Comparison of ENCODE assay signal across 8 cellular contexts in genomic region chr13:49248433-49249002, GRCh38. TPM values are rescaled to one million over a fixed set of nuclear protein-coding genes. Genes with fewer than 3 reads are reported as not detected.
DNase-seq lines count a peak whose midpoint lies in the region; ATAC-seq, FAIRE-seq and TF ChIP-seq lines count a peak whose summit lies in the region.

No MANE protein-coding gene starts in this region.

- DNase-seq in Kasumi-1 (lab: John Stamatoyannopoulos, UW) (peak; percentile 29 to 55), astrocyte (ENCODE audit: low read depth) (peak; percentile 27), NCI-H510A treated with DMSO at 0.1 percent for 48 hours (lab: John Stamatoyannopoulos, UW) (no peak), SK-N-DZ (ENCODE audit: low spot score) (no peak)

- peak overlapping the region; percentile 96 for H2AFZ ChIP-seq in astrocyte (ENCODE audit: low read depth, low read length)

- H3K9ac ChIP-seq in BLaER1, result peak overlapping the region; percentile 88
- H3K9ac ChIP-seq in astrocyte (ENCODE audit: low read length), result peak overlapping the region; percentile 94
- H3K9ac ChIP-seq in iPS-15b (ENCODE audit: low read depth, low read length), result peak overlapping the region; percentile 62

- H3K9me3 Mint-ChIP-seq in astrocyte (ENCODE audit: unreplicated experiment), result peaks cover under 1% of the 10 kb centered on the region

- H3K4me3 ChIP-seq in BLaER1 (peak overlapping the region; percentile 85), astrocyte (ENCODE audit: insufficient read depth, low read depth, low read length) (peak overlapping the region; percentile 90), iPS-15b (ENCODE audit: low read depth, low read length) (peak overlapping the region; percentile 99), skin epidermis (peak overlapping the region; percentile 84 to 99 (median 91))

- H3K79me2 ChIP-seq in astrocyte (ENCODE audit: insufficient read depth, low read length), result peaks cover 3% of the 10 kb centered on the region

- H3K27me3 Mint-ChIP-seq in astrocyte (ENCODE audit: low read depth, unreplicated experiment), result no peaks in the 10 kb centered on the region

- peak overlapping the region; percentile 99 for H3K4me3 Mint-ChIP-seq in astrocyte (ENCODE audit: unreplicated experiment)

- ATAC-seq in GM19035 (IDR thresholded peaks at IDR 0.05; ENCODE audit: unreplicated experiment), result peak; percentile 12

- H3K4me1 ChIP-seq in BLaER1 (peaks cover 32% of the 10 kb centered on the region), astrocyte (ENCODE audit: insufficient read depth, low read length) (peaks cover 3% of the 10 kb centered on the region), iPS-15b (ENCODE audit: control insufficient read depth, insufficient read depth, low read length) (no peaks in the 10 kb centered on the region)

- H3K27ac ChIP-seq in BLaER1 (peak overlapping the region; percentile 79), astrocyte (ENCODE audit: low read depth, low read length) (peak overlapping the region; percentile 79), skin epidermis (peak overlapping the region in 20 of 21 experiments; percentile 78 to 92 (median 85))

- no peaks in the 10 kb centered on the region for H3K9me3 ChIP-seq in BLaER1
- H3K9me3 ChIP-seq in astrocyte (ENCODE audit: insufficient read depth, low read depth, low read length), result no peaks in the 10 kb centered on the region
- no peaks in the 10 kb centered on the region for H3K9me3 ChIP-seq in iPS-15b (ENCODE audit: control insufficient read depth, insufficient read depth, low read length)

- peak; percentile 25 for TF ChIP-seq CTCF in astrocyte (IDR thresholded peaks at IDR 0.05; ENCODE audit: insufficient read depth, low read depth, low read length)

- peaks cover 11% of the 10 kb centered on the region for H3K4me1 Mint-ChIP-seq in astrocyte (ENCODE audit: low read depth, unreplicated experiment)

- peaks cover 12% of the 10 kb centered on the region for H3K36me3 ChIP-seq in BLaER1
- no peaks in the 10 kb centered on the region for H3K36me3 ChIP-seq in astrocyte (ENCODE audit: insufficient read depth, low read length)
- H3K36me3 ChIP-seq in iPS-15b (ENCODE audit: control insufficient read depth, insufficient read depth, low read length), result no peaks in the 10 kb centered on the region

- H3K27me3 ChIP-seq in BLaER1 (no peaks in the 10 kb centered on the region), astrocyte (ENCODE audit: insufficient read depth, low read length) (no peaks in the 10 kb centered on the region), iPS-15b (ENCODE audit: control insufficient read depth, insufficient read depth, low read length) (no peaks in the 10 kb centered on the region)

- no peaks in the 10 kb centered on the region for H3K36me3 Mint-ChIP-seq in astrocyte (ENCODE audit: low read depth, unreplicated experiment)

- H3K4me2 ChIP-seq in BLaER1 (peak overlapping the region; percentile 96), astrocyte (ENCODE audit: low read length) (peak overlapping the region; percentile 96)

- peak overlapping the region; percentile 85 for H3K27ac Mint-ChIP-seq in astrocyte (ENCODE audit: unreplicated experiment)

- no peak for FAIRE-seq in astrocyte (lab: Jason Lieb, UNC)

- H4K20me1 ChIP-seq in BLaER1, result no peaks in the 10 kb centered on the region
- H4K20me1 ChIP-seq in astrocyte (ENCODE audit: insufficient read depth, low read length), result no peaks in the 10 kb centered on the region

RNA-seq across cellular contexts. Expression of gene CDADC1, which starts 0.8 kb away (rescaled TPM):
- total RNA-seq in astrocyte, result 7.0 and 7.2 TPM in 2 replicates
- polyA plus RNA-seq in SK-N-DZ (2014; cell fraction: cytosol; rRNA removed), result 5.2 and 8.0 TPM in 2 replicates
- polyA plus RNA-seq in SK-N-DZ (2014; cell fraction: nucleus; rRNA removed), result 7.1 and 7.8 TPM in 2 replicates

RNA-seq across cellular contexts. Expression of gene MLNR, which starts 28.4 kb away (rescaled TPM):
- not detected in 2 replicates for total RNA-seq in astrocyte
- polyA plus RNA-seq in SK-N-DZ (2014; cell fraction: cytosol; rRNA removed), result not detected in 2 replicates
- polyA plus RNA-seq in SK-N-DZ (2014; cell fraction: nucleus; rRNA removed), result not detected in 2 replicates

Comparison
In these comparisons a context has a peak if more than half of its experiments do, and no peak if none do; other contexts are left out.
1. DNase-seq: peak in Kasumi-1 (2 of 2) and astrocyte (single experiment); none in NCI-H510A treated with DMSO at 0.1 percent for 48 hours (single experiment) and SK-N-DZ (single experiment).
2. Peak in every context shown above with its lines, with median percentiles within 50 percentile points of each other: H3K27ac ChIP-seq, H3K4me3 ChIP-seq and H3K9ac ChIP-seq.